ENCODE assay signal across 1 cellular context in genomic region chr1:44609768-44610526, GRCh38.
TF ChIP-seq lines count a peak whose summit lies in the region.

No MANE protein-coding gene starts in this region.

TF ChIP-seq in K562, 482 proteins besides CTCF, POLR2A, EP300 and RAD21 (continued from another document and continues in another):
- TF ChIP-seq YY1 (IDR thresholded peaks at IDR 0.05; ENCODE audit: borderline replicate concordance in 1 of 3, control insufficient read depth in 1 of 3, extremely low read depth in 1 of 3, insufficient read depth in 3 of 3, insufficient read length in 1 of 3, insufficient replicate concordance in 2 of 3, low read depth in 1 of 3, low read length in 2 of 3) (peak in 1 of 3 experiments; percentile 18), ZZZ3 (IDR thresholded peaks at IDR 0.05) (no peak), NFATC3 (IDR thresholded peaks at IDR 0.05) (no peak), EP400 (IDR thresholded peaks at IDR 0.05) (no peak), MEF2A (IDR thresholded peaks at IDR 0.05; ENCODE audit: control insufficient read depth, low read depth, low read length) (no peak), KDM5B (IDR thresholded peaks at IDR 0.05; ENCODE audit: insufficient replicate concordance, low read depth, low read length) (no peak), MCM7 (IDR thresholded peaks at IDR 0.05) (no peak), HDAC8 (tag; IDR thresholded peaks at IDR 0.05) (no peak), RUNX1 (IDR thresholded peaks at IDR 0.05; ENCODE audit: low read depth) (no peak), RREB1 (CRISPR knock-in tag; IDR thresholded peaks at IDR 0.05) (peak; percentile 92; the same call in 1 of the 2 replicates), CTCFL (IDR thresholded peaks at IDR 0.05; ENCODE audit: borderline replicate concordance, insufficient read depth, low read depth, low read length, poor library complexity, severe bottlenecking) (no peak), NEUROD1 (IDR thresholded peaks at IDR 0.05; ENCODE audit: borderline replicate concordance, low read depth, low read length, partially characterized antibody) (no peak), MAZ (CRISPR knock-in tag; conservative IDR thresholded peaks at IDR 0.05 in 1 of 2, IDR thresholded peaks at IDR 0.05 in 1 of 2) (no peak), ZNF316 (IDR thresholded peaks at IDR 0.05) (no peak), HNRNPK (IDR thresholded peaks at IDR 0.05; ENCODE audit: low read depth, low read length, poor library complexity, severe bottlenecking) (no peak), ZFP36 (IDR thresholded peaks at IDR 0.05; ENCODE audit: low read depth, low read length, partially characterized antibody) (peak; percentile 35), IFI16 (CRISPR knock-in tag; IDR thresholded peaks at IDR 0.05) (no peak), ZC3H11A (IDR thresholded peaks at IDR 0.05; ENCODE audit: low read depth, low read length) (no peak), COPS2 (conservative IDR thresholded peaks at IDR 0.05) (no peak), NBN (IDR thresholded peaks at IDR 0.05; ENCODE audit: low read depth) (no peak), ZNF586 (CRISPR knock-in tag; conservative IDR thresholded peaks at IDR 0.05) (no peak), CSDE1 (IDR thresholded peaks at IDR 0.05) (no peak), CBFA2T2 (conservative IDR thresholded peaks at IDR 0.05) (peak; percentile 89), CGGBP1 (CRISPR knock-in tag; IDR thresholded peaks at IDR 0.05) (no peak), TFAM (CRISPR knock-in tag; conservative IDR thresholded peaks at IDR 0.05) (no peak), PKNOX1 (IDR thresholded peaks at IDR 0.05) (peak; percentile 97), ZNF79 (CRISPR knock-in tag; IDR thresholded peaks at IDR 0.05; ENCODE audit: low read depth) (no peak), ELF2 (CRISPR knock-in tag; IDR thresholded peaks at IDR 0.05) (no peak), ATF7 (IDR thresholded peaks at IDR 0.05) (no peak), ZNF212 (CRISPR knock-in tag; IDR thresholded peaks at IDR 0.05) (no peak), MECOM (CRISPR knock-in tag; IDR thresholded peaks at IDR 0.05) (peak; percentile 100), SPI1 (IDR thresholded peaks at IDR 0.05; ENCODE audit: borderline replicate concordance, low read depth, low read length) (no peak), TEAD1 (CRISPR knock-in tag; IDR thresholded peaks at IDR 0.05) (peak in 1 of 2 experiments; percentile 81; a peak in 1 of 4 replicates), MEF2D (tag; conservative IDR thresholded peaks at IDR 0.05; ENCODE audit: low read depth) (no peak), KAT8 (IDR thresholded peaks at IDR 0.05; ENCODE audit: low read depth) (no peak), ZNF740 (CRISPR knock-in tag; IDR thresholded peaks at IDR 0.05) (no peak), ZNF740 (tag; IDR thresholded peaks at IDR 0.05) (no peak)
- TF ChIP-seq, protein P1, sequence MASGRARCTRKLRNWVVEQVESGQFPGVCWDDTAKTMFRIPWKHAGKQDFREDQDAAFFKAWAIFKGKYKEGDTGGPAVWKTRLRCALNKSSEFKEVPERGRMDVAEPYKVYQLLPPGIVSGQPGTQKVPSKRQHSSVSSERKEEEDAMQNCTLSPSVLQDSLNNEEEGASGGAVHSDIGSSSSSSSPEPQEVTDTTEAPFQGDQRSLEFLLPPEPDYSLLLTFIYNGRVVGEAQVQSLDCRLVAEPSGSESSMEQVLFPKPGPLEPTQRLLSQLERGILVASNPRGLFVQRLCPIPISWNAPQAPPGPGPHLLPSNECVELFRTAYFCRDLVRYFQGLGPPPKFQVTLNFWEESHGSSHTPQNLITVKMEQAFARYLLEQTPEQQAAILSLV (tag; IDR thresholded peaks at IDR 0.05), result no peak
- TF ChIP-seq, protein P2, sequence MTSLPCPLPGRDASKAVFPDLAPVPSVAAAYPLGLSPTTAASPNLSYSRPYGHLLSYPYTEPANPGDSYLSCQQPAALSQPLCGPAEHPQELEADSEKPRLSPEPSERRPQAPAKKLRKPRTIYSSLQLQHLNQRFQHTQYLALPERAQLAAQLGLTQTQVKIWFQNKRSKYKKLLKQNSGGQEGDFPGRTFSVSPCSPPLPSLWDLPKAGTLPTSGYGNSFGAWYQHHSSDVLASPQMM (CRISPR knock-in tag; IDR thresholded peaks at IDR 0.05), result no peak
- TF ChIP-seq, protein P3, sequence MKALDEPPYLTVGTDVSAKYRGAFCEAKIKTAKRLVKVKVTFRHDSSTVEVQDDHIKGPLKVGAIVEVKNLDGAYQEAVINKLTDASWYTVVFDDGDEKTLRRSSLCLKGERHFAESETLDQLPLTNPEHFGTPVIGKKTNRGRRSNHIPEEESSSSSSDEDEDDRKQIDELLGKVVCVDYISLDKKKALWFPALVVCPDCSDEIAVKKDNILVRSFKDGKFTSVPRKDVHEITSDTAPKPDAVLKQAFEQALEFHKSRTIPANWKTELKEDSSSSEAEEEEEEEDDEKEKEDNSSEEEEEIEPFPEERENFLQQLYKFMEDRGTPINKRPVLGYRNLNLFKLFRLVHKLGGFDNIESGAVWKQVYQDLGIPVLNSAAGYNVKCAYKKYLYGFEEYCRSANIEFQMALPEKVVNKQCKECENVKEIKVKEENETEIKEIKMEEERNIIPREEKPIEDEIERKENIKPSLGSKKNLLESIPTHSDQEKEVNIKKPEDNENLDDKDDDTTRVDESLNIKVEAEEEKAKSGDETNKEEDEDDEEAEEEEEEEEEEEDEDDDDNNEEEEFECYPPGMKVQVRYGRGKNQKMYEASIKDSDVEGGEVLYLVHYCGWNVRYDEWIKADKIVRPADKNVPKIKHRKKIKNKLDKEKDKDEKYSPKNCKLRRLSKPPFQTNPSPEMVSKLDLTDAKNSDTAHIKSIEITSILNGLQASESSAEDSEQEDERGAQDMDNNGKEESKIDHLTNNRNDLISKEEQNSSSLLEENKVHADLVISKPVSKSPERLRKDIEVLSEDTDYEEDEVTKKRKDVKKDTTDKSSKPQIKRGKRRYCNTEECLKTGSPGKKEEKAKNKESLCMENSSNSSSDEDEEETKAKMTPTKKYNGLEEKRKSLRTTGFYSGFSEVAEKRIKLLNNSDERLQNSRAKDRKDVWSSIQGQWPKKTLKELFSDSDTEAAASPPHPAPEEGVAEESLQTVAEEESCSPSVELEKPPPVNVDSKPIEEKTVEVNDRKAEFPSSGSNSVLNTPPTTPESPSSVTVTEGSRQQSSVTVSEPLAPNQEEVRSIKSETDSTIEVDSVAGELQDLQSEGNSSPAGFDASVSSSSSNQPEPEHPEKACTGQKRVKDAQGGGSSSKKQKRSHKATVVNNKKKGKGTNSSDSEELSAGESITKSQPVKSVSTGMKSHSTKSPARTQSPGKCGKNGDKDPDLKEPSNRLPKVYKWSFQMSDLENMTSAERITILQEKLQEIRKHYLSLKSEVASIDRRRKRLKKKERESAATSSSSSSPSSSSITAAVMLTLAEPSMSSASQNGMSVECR (CRISPR knock-in tag; IDR thresholded peaks at IDR 0.05), result peak; percentile 38; the same call in 1 of the 2 replicates
- TF ChIP-seq, protein P4, sequence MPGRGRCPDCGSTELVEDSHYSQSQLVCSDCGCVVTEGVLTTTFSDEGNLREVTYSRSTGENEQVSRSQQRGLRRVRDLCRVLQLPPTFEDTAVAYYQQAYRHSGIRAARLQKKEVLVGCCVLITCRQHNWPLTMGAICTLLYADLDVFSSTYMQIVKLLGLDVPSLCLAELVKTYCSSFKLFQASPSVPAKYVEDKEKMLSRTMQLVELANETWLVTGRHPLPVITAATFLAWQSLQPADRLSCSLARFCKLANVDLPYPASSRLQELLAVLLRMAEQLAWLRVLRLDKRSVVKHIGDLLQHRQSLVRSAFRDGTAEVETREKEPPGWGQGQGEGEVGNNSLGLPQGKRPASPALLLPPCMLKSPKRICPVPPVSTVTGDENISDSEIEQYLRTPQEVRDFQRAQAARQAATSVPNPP (IDR thresholded peaks at IDR 0.05; ENCODE audit: borderline replicate concordance, insufficient read depth, insufficient read length), result no peak
- TF ChIP-seq, protein P5, sequence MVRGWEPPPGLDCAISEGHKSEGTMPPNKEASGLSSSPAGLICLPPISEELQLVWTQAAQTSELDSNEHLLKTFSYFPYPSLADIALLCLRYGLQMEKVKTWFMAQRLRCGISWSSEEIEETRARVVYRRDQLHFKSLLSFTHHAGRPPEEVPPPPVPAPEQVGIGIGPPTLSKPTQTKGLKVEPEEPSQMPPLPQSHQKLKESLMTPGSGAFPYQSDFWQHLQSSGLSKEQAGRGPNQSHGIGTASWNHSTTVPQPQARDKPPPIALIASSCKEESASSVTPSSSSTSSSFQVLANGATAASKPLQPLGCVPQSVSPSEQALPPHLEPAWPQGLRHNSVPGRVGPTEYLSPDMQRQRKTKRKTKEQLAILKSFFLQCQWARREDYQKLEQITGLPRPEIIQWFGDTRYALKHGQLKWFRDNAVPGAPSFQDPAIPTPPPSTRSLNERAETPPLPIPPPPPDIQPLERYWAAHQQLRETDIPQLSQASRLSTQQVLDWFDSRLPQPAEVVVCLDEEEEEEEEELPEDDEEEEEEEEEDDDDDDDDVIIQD (CRISPR knock-in tag; IDR thresholded peaks at IDR 0.05), result no peak
- TF ChIP-seq, protein P6, sequence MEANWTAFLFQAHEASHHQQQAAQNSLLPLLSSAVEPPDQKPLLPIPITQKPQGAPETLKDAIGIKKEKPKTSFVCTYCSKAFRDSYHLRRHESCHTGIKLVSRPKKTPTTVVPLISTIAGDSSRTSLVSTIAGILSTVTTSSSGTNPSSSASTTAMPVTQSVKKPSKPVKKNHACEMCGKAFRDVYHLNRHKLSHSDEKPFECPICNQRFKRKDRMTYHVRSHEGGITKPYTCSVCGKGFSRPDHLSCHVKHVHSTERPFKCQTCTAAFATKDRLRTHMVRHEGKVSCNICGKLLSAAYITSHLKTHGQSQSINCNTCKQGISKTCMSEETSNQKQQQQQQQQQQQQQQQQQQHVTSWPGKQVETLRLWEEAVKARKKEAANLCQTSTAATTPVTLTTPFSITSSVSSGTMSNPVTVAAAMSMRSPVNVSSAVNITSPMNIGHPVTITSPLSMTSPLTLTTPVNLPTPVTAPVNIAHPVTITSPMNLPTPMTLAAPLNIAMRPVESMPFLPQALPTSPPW (CRISPR knock-in tag; IDR thresholded peaks at IDR 0.05), result peak; percentile 79
